ENCODE assay signal across 8 cellular contexts in genomic region chr12:6827437-6827894, GRCh38. TPM values are rescaled to one million over a fixed set of nuclear protein-coding genes. Genes with fewer than 3 reads are reported as not detected.
DNase-seq lines count a peak whose midpoint lies in the region; ATAC-seq and TF ChIP-seq lines count a peak whose summit lies in the region.

No MANE protein-coding gene starts in this region.

- H4K20me1 ChIP-seq in BLaER1: peaks cover 80% of the 10 kb centered on the region
- H4K20me1 ChIP-seq in OCI-LY7 (ENCODE audit: insufficient read depth, low read length): no peaks in the 10 kb centered on the region
- peaks cover 5% of the 10 kb centered on the region for H4K20me1 ChIP-seq in osteoblast (ENCODE audit: insufficient read depth, low read length)

- TF ChIP-seq CTCF in OCI-LY7 (conservative IDR thresholded peaks at IDR 0.05; ENCODE audit: low read length) (no peak), osteoblast (IDR thresholded peaks at IDR 0.05; ENCODE audit: extremely low read depth, low read depth, low read length) (no peak)

- H3K4me2 ChIP-seq in BLaER1: peak overlapping the region; percentile 63
- H3K4me2 ChIP-seq in OCI-LY7 (ENCODE audit: low read length): peak overlapping the region; percentile 30; the same call in 1 of the 2 replicates
- peak overlapping the region; percentile 65 for H3K4me2 ChIP-seq in osteoblast (ENCODE audit: insufficient read depth, low read length)

- H3K36me3 ChIP-seq in BLaER1: no peaks in the 10 kb centered on the region
- H3K36me3 ChIP-seq in HUES48 (ENCODE audit: control insufficient read depth, insufficient read depth, low read length): peaks cover 24% of the 10 kb centered on the region
- H3K36me3 ChIP-seq in OCI-LY7 (ENCODE audit: insufficient read depth, low read length): no peaks in the 10 kb centered on the region
- peaks cover 20% of the 10 kb centered on the region for H3K36me3 ChIP-seq in osteoblast (ENCODE audit: insufficient read depth, low read length)

- peaks cover 25% of the 10 kb centered on the region for H3K4me1 Mint-ChIP-seq in activated naive CD4-positive, alpha-beta T cell treated with anti-CD3 and anti-CD28 coated beads, Interleukin-2, amount 10 ng/mL, durations not matched to agents 7 days and 5 days

- H3K4me1 ChIP-seq in BLaER1 (peaks cover 30% of the 10 kb centered on the region), HUES48 (ENCODE audit: control insufficient read depth, insufficient read depth, low read length) (peaks cover 28% of the 10 kb centered on the region), OCI-LY7 (ENCODE audit: insufficient read depth, low read length, poor library complexity, severe bottlenecking) (peaks cover 26% of the 10 kb centered on the region), osteoblast (ENCODE audit: insufficient read depth, low read length) (peaks cover 21% of the 10 kb centered on the region)

- CTCF ChIA-PET in OCI-LY7 (lab: Charles Lee; ENCODE audit: unreplicated experiment): no interaction called here
- CTCF ChIA-PET in activated naive CD4-positive, alpha-beta T cell treated with anti-CD3 and anti-CD28 coated beads, Interleukin-2, amount 10 ng/mL, durations not matched to agents 7 days and 5 days (lab: Charles Lee): interaction anchor here (1.1 to 7.8 kb wide), 5 partner anchors 11 to 75 kb away, joined by 3 to 91 read pairs (median 4); partner anchors contain the start of gene MLF2

- BruUV-seq in OCI-LY7 (replicated peaks; lab: Mats Ljungman, UMichigan): no TSS peak

- H3K36me3 Mint-ChIP-seq in activated naive CD4-positive, alpha-beta T cell treated with anti-CD3 and anti-CD28 coated beads, Interleukin-2, amount 10 ng/mL, durations not matched to agents 7 days and 5 days: no peaks in the 10 kb centered on the region

- H3K4me3 ChIP-seq in BLaER1 (no peak overlapping the region), HUES48 (ENCODE audit: low read depth, low read length) (peak overlapping the region; percentile 25; the same call in 1 of the 2 replicates), OCI-LY7 (ENCODE audit: low read depth, low read length, poor library complexity, severe bottlenecking) (no peak overlapping the region), osteoblast (ENCODE audit: insufficient read depth, low read length) (peak overlapping the region; percentile 16)

- H3K27me3 ChIP-seq in BLaER1 (peaks cover 99% of the 10 kb centered on the region), HUES48 (ENCODE audit: control insufficient read depth, insufficient read depth, low read length) (peaks cover 44% of the 10 kb centered on the region), osteoblast (ENCODE audit: insufficient read depth, low read length) (peaks cover 7% of the 10 kb centered on the region)

- POLR2A ChIA-PET in OCI-LY7 (lab: Charles Lee): no interaction called here

- no peak for ATAC-seq in HG02588 (IDR thresholded peaks at IDR 0.05; ENCODE audit: unreplicated experiment)

- H3K9me3 Mint-ChIP-seq in activated naive CD4-positive, alpha-beta T cell treated with anti-CD3 and anti-CD28 coated beads, Interleukin-2, amount 10 ng/mL, durations not matched to agents 7 days and 5 days: no peaks in the 10 kb centered on the region

- intact Hi-C loops in OCI-LY7 (cut with micrococcal nuclease; ENCODE audit: unreplicated experiment): loop anchor here (5.0 kb wide), 2 partner anchors 45 to 270 kb away; partner anchors contain the start of gene IFFO1

- H3K9ac ChIP-seq in BLaER1 (no peak overlapping the region), HUES48 (ENCODE audit: low read depth, low read length) (no peak overlapping the region)

- no peak overlapping the region for H3K27ac Mint-ChIP-seq in activated naive CD4-positive, alpha-beta T cell treated with anti-CD3 and anti-CD28 coated beads, Interleukin-2, amount 10 ng/mL, durations not matched to agents 7 days and 5 days

- peaks cover 98% of the 10 kb centered on the region for H3K27me3 Mint-ChIP-seq in activated naive CD4-positive, alpha-beta T cell treated with anti-CD3 and anti-CD28 coated beads, Interleukin-2, amount 10 ng/mL, durations not matched to agents 7 days and 5 days

- H3K4me3 Mint-ChIP-seq in activated naive CD4-positive, alpha-beta T cell treated with anti-CD3 and anti-CD28 coated beads, Interleukin-2, amount 10 ng/mL, durations not matched to agents 7 days and 5 days: peak overlapping the region; percentile 39

- DNase-seq in OCI-LY7 (ENCODE audit: low spot score): peak; percentile 47
- DNase-seq in activated naive CD4-positive, alpha-beta T cell treated with anti-CD3 and anti-CD28 coated beads, Interleukin-2, amount 10 ng/mL, durations not matched to agents 7 days and 5 days: peak; percentile 73
- DNase-seq in germinal center (ENCODE audit: low spot score): peak; percentile 53
- peak; percentile 100 for DNase-seq in osteoblast (ENCODE audit: insufficient read length, low spot score, missing footprints)
- peak; percentile 87 for DNase-seq in ureter (ENCODE audit: low spot score)

- H3K9me2 ChIP-seq in OCI-LY7 (ENCODE audit: insufficient read depth, low read length): no peaks in the 10 kb centered on the region

- H3K27ac ChIP-seq in BLaER1 (no peak overlapping the region), HUES48 (ENCODE audit: low read depth, low read length) (peak overlapping the region; percentile 22), OCI-LY7 (ENCODE audit: low read depth, low read length, poor library complexity, severe bottlenecking) (no peak overlapping the region), osteoblast (ENCODE audit: low read depth, low read length) (peak overlapping the region; percentile 8)

- H3K9me3 ChIP-seq in BLaER1 (no peaks in the 10 kb centered on the region), HUES48 (ENCODE audit: control insufficient read depth, insufficient read depth, low read length) (no peaks in the 10 kb centered on the region), OCI-LY7 (ENCODE audit: low read length) (no peaks in the 10 kb centered on the region), osteoblast (ENCODE audit: low read depth, low read length) (no peaks in the 10 kb centered on the region)

- H2AFZ ChIP-seq in OCI-LY7 (ENCODE audit: low read length): no peak overlapping the region
- H2AFZ ChIP-seq in osteoblast (ENCODE audit: low read length): peak overlapping the region; percentile 4

- no peaks in the 10 kb centered on the region for H3K79me2 ChIP-seq in OCI-LY7 (ENCODE audit: insufficient read depth, low read depth, low read length)
- H3K79me2 ChIP-seq in osteoblast (ENCODE audit: insufficient read depth, low read length): peaks cover 40% of the 10 kb centered on the region

RNA-seq across cellular contexts. Expression of gene P3H3, which starts 0.7 kb away (rescaled TPM):
- 0.54 and 1.0 TPM in 2 replicates for total RNA-seq in OCI-LY7 (2014; rRNA removed; shearing (Covaris generic))
- total RNA-seq in OCI-LY7 (2022) (0.50 and 0.93 TPM in 2 replicates), osteoblast (108 and 130 TPM in 2 replicates), ureter (27.9 TPM)

RNA-seq across cellular contexts. Expression of gene GPR162, which starts 5.8 kb away (rescaled TPM):
- not detected in 2 replicates for total RNA-seq in OCI-LY7 (2014; rRNA removed; shearing (Covaris generic))
- total RNA-seq in OCI-LY7 (2022): not detected in 2 replicates
- 1.4 and 5.0 TPM in 2 replicates for total RNA-seq in osteoblast
- 2.5 TPM for total RNA-seq in ureter

RNA-seq across cellular contexts. Expression of gene GNB3, which starts 13.3 kb away (rescaled TPM):
- total RNA-seq in OCI-LY7 (2014; rRNA removed; shearing (Covaris generic)): 3.6 and 5.0 TPM in 2 replicates
- total RNA-seq in OCI-LY7 (2022) (20.4 and 23.7 TPM in 2 replicates), osteoblast (1.4 and 2.7 TPM in 2 replicates), ureter (4.5 TPM)

RNA-seq across cellular contexts. Expression of gene CDCA3, which starts 23.6 kb away (rescaled TPM):
- 160 and 222 TPM in 2 replicates for total RNA-seq in OCI-LY7 (2014; rRNA removed; shearing (Covaris generic))
- total RNA-seq in OCI-LY7 (2022) (151 and 161 TPM in 2 replicates), osteoblast (4.0 and 5.0 TPM in 2 replicates), ureter (1.4 TPM)

RNA-seq across cellular contexts. Expression of gene USP5, which starts 24.5 kb away (rescaled TPM):
- total RNA-seq in OCI-LY7 (2014; rRNA removed; shearing (Covaris generic)): 65.9 and 70.4 TPM in 2 replicates
- 112 and 129 TPM in 2 replicates for total RNA-seq in OCI-LY7 (2022)
- total RNA-seq in osteoblast: 65.7 and 77.1 TPM in 2 replicates
- total RNA-seq in ureter: 106 TPM

Comparison
In these comparisons a context has a peak if more than half of its experiments do, and no peak if none do; other contexts are left out.
1. H3K27ac ChIP-seq: peak in HUES48 (single experiment) and osteoblast (single experiment); none in BLaER1 (single experiment) and OCI-LY7 (single experiment).
2. H3K4me3 ChIP-seq: peak in HUES48 (single experiment) and osteoblast (single experiment); none in BLaER1 (single experiment) and OCI-LY7 (single experiment).
3. DNase-seq: peak in every context shown above with its lines; median percentile 100 in osteoblast; 87 in ureter; 73 in activated naive CD4-positive, alpha-beta T cell treated with anti-CD3 and anti-CD28 coated beads, Interleukin-2, amount 10 ng/mL, durations not matched to agents 7 days and 5 days; 53 in germinal center; 47 in OCI-LY7.
4. RNA of gene P3H3, which starts 0.7 kb away (total RNA-seq): 108 to 130 TPM in osteoblast and 27.9 TPM in ureter (single experiment); 0.50 to 1.0 TPM in OCI-LY7; every median in the first group is over 10 times any median in the second.
5. Peak in every context shown above with its lines, with median percentiles within 50 percentile points of each other: H3K4me2 ChIP-seq.